ENCODE assay signal across 8 cellular contexts in the genomic region with DNA sequence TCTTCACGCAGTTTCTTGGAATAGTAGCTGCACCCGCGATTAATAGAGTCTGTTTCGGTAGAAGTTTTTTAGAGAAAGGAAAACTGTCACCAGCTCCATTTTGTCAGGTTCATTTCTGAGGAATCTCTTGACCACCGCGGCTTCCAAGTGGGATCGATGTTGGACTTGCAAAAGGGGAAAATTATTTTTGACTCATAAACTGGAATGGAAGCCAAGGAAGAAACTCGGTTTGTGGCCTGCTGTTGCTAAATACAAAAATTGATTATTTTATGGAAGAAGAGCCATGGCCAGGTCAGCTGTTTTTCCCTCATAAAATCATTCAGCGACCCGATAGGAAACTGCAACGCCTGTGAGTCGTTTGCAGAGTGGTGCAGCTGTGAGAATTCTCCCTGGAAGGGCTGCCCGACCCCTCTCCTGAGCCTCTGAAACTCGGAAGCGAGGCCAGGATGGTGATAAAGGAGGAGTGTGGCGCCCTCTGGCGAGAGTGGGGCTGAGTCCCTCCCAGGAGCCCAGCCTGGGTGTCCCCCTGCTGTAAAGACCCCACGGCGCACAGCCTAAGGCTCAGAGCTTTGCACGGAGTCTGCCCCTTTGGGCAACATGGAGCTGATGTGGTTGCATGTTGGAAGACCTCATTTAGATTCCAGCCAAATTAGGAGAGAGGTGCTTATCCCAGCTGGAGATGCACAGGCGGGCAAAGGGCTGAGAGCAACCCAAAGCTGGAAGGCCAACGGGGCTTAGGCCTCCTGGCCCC.
DNase-seq lines count a peak whose midpoint lies in the region; ATAC-seq and TF ChIP-seq lines count a peak whose summit lies in the region.

No MANE protein-coding gene starts in this region.

- peak; percentile 98 for TF ChIP-seq CTCF in DOHH2 (IDR thresholded peaks at IDR 0.05; ENCODE audit: low read depth, low read length, poor library complexity, severe bottlenecking)

- no peak for ATAC-seq in central memory CD8-positive, alpha-beta T cell (replicated peaks; ENCODE audit: extremely low read depth, poor library complexity, severe bottlenecking)
- ATAC-seq in GM21576 (IDR thresholded peaks at IDR 0.05; ENCODE audit: unreplicated experiment), result no peak

- peaks cover 4% of the 10 kb centered on the region for H3K27me3 Mint-ChIP-seq in central memory CD8-positive, alpha-beta T cell

- no peaks in the 10 kb centered on the region for H3K36me3 Mint-ChIP-seq in central memory CD8-positive, alpha-beta T cell (ENCODE audit: insufficient read depth)

- H3K9me3 Mint-ChIP-seq in central memory CD8-positive, alpha-beta T cell, result no peaks in the 10 kb centered on the region

- H3K27ac Mint-ChIP-seq in central memory CD8-positive, alpha-beta T cell (ENCODE audit: low read depth), result no peak overlapping the region

- H3K27me3 ChIP-seq in DOHH2 (ENCODE audit: control insufficient read depth, low read length), result 0 out of 2 replicates have a peak, but pooled peaks cover 2% of the 10 kb centered on the region

- no peaks in the 10 kb centered on the region for H4K20me1 ChIP-seq in DOHH2 (ENCODE audit: control insufficient read depth, insufficient read depth, low read depth, low read length)

- no peaks in the 10 kb centered on the region for H3K9me3 ChIP-seq in DOHH2 (ENCODE audit: control insufficient read depth, insufficient read depth, low read length)

- no peaks in the 10 kb centered on the region for H3K9me2 ChIP-seq in DOHH2 (replicated peaks; ENCODE audit: control insufficient read depth, low read length)

- H3K4me3 ChIP-seq in DOHH2 (ENCODE audit: low read length), result no peak overlapping the region

- H3K4me3 Mint-ChIP-seq in central memory CD8-positive, alpha-beta T cell, result no peak overlapping the region

- H3K27ac ChIP-seq in DOHH2 (ENCODE audit: low read depth, low read length), result no peak overlapping the region

- H3K36me3 ChIP-seq in DOHH2 (ENCODE audit: control insufficient read depth, low read length), result no peaks in the 10 kb centered on the region

- H3K79me2 ChIP-seq in DOHH2 (ENCODE audit: control insufficient read depth, low read length), result no peaks in the 10 kb centered on the region

- H3K4me2 ChIP-seq in DOHH2 (ENCODE audit: low read length), result peak overlapping the region; percentile 13; the same call in 1 of the 2 replicates

- H3K4me1 ChIP-seq in DOHH2 (ENCODE audit: control insufficient read depth, low read length), result peaks cover 27% of the 10 kb centered on the region

- DNase-seq in M059J (ENCODE audit: low read depth) (peak; percentile 40), left kidney (ENCODE audit: low read depth, low spot score) (peak; percentile 91), HPDE6-E6E7 (ENCODE audit: extremely low spot score) (no peak)
- peak; percentile 60 for DNase-seq in activated CD4-positive, alpha-beta T cell treated with anti-CD3 and anti-CD28 coated beads for 1 hour
- DNase-seq in central memory CD8-positive, alpha-beta T cell (ENCODE audit: low spot score in 2 of 2), result peak; percentile 16 to 47
- peak; percentile 39 to 60 (median 43) for DNase-seq in stimulated activated CD4-positive, alpha-beta T cell treated with anti-CD3 and anti-CD28 coated beads, TNF-alpha, amount 100 ng/mL, for 24 hours (ENCODE audit: low read depth in 3 of 3)

- no peaks in the 10 kb centered on the region for H3K4me1 Mint-ChIP-seq in central memory CD8-positive, alpha-beta T cell

- no peaks in the 10 kb centered on the region for H3F3A ChIP-seq in DOHH2 (ENCODE audit: control insufficient read depth, insufficient read depth)
